Comparison of ENCODE assay signal across 9 cellular contexts in the genomic region with DNA sequence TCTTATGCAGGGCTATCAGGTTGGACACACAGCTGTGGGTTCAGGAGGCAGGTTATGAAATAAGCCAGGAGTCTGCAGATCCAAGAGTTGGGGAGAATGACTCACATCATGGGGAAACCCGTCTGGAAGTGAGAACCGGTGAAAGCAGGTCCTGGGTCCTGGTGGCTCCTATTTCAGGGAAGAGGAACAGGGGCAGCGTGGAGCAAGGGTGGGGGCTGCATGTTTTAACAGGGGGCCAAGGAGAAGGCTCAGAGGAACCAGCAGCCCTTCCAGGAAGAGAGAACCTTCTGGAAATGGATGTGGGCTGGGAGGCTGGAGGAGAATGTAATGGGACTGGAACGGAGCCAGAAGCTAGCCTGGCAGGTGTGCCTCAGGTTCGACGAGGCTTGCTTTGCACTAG. TPM values are rescaled to one million over a fixed set of nuclear protein-coding genes. Genes with fewer than 3 reads are reported as not detected.
DNase-seq lines count a peak whose midpoint lies in the region; TF ChIP-seq lines count a peak whose summit lies in the region.
"Had no signal": no experiment of that assay in that cellular context is flagged by ENCODE, and none has a peak within 500 bp of the region (broad histone marks: within the 10 kb centered on the region; RNA-seq: fewer than 3 reads in every experiment).

No MANE protein-coding gene starts in this region.

- H3K4me3 ChIP-seq in GM23248 (no peak overlapping the region), epithelial cell of proximal tubule (ENCODE audit: low read depth, low read length) (no peak overlapping the region), smooth muscle cell (no peak overlapping the region)

- H3F3A ChIP-seq in GM23248 (ENCODE audit: insufficient read depth), result no peaks in the 10 kb centered on the region
- H3F3A ChIP-seq in smooth muscle cell (ENCODE audit: low read depth), result no peaks in the 10 kb centered on the region

- H2AFZ ChIP-seq in GM23248 (no peak overlapping the region), smooth muscle cell (ENCODE audit: low read depth) (no peak overlapping the region)

- no peak overlapping the region for H3K27ac ChIP-seq in GM23248
- peak overlapping the region; percentile 30 for H3K27ac ChIP-seq in smooth muscle cell (ENCODE audit: low read depth)

- no peak overlapping the region for H3K9ac ChIP-seq in GM23248
- H3K9ac ChIP-seq in smooth muscle cell (ENCODE audit: low read depth), result no peak overlapping the region

- TF ChIP-seq CTCF in epithelial cell of proximal tubule (conservative IDR thresholded peaks at IDR 0.05; ENCODE audit: low read depth, low read length), result no peak
- TF ChIP-seq CTCF in smooth muscle cell (IDR thresholded peaks at IDR 0.05; ENCODE audit: borderline replicate concordance, insufficient read depth, poor library complexity, severe bottlenecking), result no peak

- H3K27me3 ChIP-seq in GM23248 (replicated peaks; ENCODE audit: insufficient read depth) (peaks cover 10% of the 10 kb centered on the region), smooth muscle cell (ENCODE audit: low read depth) (no peaks in the 10 kb centered on the region)

- no peak overlapping the region for H3K4me2 ChIP-seq in GM23248 (ENCODE audit: unreplicated experiment)
- no peak overlapping the region for H3K4me2 ChIP-seq in smooth muscle cell

- no peaks in the 10 kb centered on the region for H3K4me1 ChIP-seq in GM23248 (ENCODE audit: insufficient read depth)
- H3K4me1 ChIP-seq in smooth muscle cell (ENCODE audit: low read depth), result no peaks in the 10 kb centered on the region

- 33 to 36% methylated on average over 6 of the region's 6 CpGs for WGBS in GM23248 (ENCODE audit: low coverage in 1 of 2, low lambda C conversion rate in 2 of 2, missing lambda C conversion rate in 2 of 2), 2 experiments
- 58% methylated on average over 6 of the region's 6 CpGs for WGBS in smooth muscle cell (ENCODE audit: low lambda C conversion rate)

- no peaks in the 10 kb centered on the region for H3K36me3 ChIP-seq in GM23248 (ENCODE audit: low read depth)
- H3K36me3 ChIP-seq in smooth muscle cell (ENCODE audit: low read depth), result no peaks in the 10 kb centered on the region

- in situ Hi-C loops in GM23248 (cut with MboI), result loop anchor here (5.0 to 10.0 kb wide), 2 partner anchors 286 to 403 kb away; no protein-coding TSS in a partner anchor

- no peaks in the 10 kb centered on the region for H3K79me2 ChIP-seq in GM23248 (ENCODE audit: insufficient read depth)
- H3K79me2 ChIP-seq in smooth muscle cell (ENCODE audit: low read depth), result no peaks in the 10 kb centered on the region

- DNase-seq in GM23248 (peak; percentile 77), NCI-H345 treated with DMSO at 0.1 percent for 48 hours (lab: John Stamatoyannopoulos, UW; ENCODE audit: unreplicated experiment) (peak; percentile 8), epithelial cell of proximal tubule (ENCODE audit: low read depth) (peak; percentile 16), smooth muscle cell (lab: John Stamatoyannopoulos, UW; ENCODE audit: unreplicated experiment) (no peak), NCI-H187 (lab: John Stamatoyannopoulos, UW) (no peak), GM19240 (ENCODE audit: insufficient read length, low spot score) (no peak), inferior parietal cortex (ENCODE audit: extremely low spot score) (no peak)
- DNase-seq: T-helper 2 cell had no signal

- H4K20me1 ChIP-seq in GM23248 (ENCODE audit: insufficient read depth) (no peaks in the 10 kb centered on the region), smooth muscle cell (ENCODE audit: low read depth) (no peaks in the 10 kb centered on the region)

- H3K9me3 ChIP-seq in GM23248 (ENCODE audit: low read depth) (no peaks in the 10 kb centered on the region), smooth muscle cell (replicated peaks; ENCODE audit: low read depth) (no peaks in the 10 kb centered on the region)

- no peaks in the 10 kb centered on the region for H3K9me2 ChIP-seq in GM23248 (ENCODE audit: insufficient read depth)

RNA-seq across cellular contexts. Expression of gene KRT74, which starts 7.8 kb away (rescaled TPM):
- not detected in 2 replicates for total RNA-seq in GM23248 (2014; rRNA removed; shearing (Covaris generic))
- polyA plus RNA-seq in GM23248 (2016; fragmentation: Nextera tagmentation; extraction: Ambion mirVana) (not detected in 2 replicates), smooth muscle cell (not detected in 2 replicates)
- total RNA-seq in epithelial cell of proximal tubule (not detected in 2 replicates), smooth muscle cell (0.22 TPM in 1 of 2 replicates, not detected in the other)
- total RNA-seq: natural killer cell treated with Interleukin-12 subunit alpha and Interleukin-12 subunit beta and Interleukin-15 and Interleukin-18, amount 100 ng/mL, for 72 hours had no signal

RNA-seq across cellular contexts. Expression of gene KRT72, which starts 19.8 kb away (rescaled TPM):
- not detected in 2 replicates for total RNA-seq in GM23248 (2014; rRNA removed; shearing (Covaris generic))
- not detected in 2 replicates for polyA plus RNA-seq in GM23248 (2016; fragmentation: Nextera tagmentation; extraction: Ambion mirVana)
- not detected in 2 replicates for total RNA-seq in epithelial cell of proximal tubule
- total RNA-seq in smooth muscle cell, result not detected in 2 replicates
- not detected in 2 replicates for polyA plus RNA-seq in smooth muscle cell

RNA-seq across cellular contexts. Expression of gene KRT71, which starts 28.5 kb away (rescaled TPM):
- total RNA-seq in GM23248 (2014; rRNA removed; shearing (Covaris generic)), result not detected in 2 replicates
- polyA plus RNA-seq in GM23248 (2016; fragmentation: Nextera tagmentation; extraction: Ambion mirVana), result not detected in 2 replicates
- total RNA-seq in epithelial cell of proximal tubule, result not detected in 2 replicates
- not detected in 2 replicates for total RNA-seq in smooth muscle cell
- polyA plus RNA-seq in smooth muscle cell, result not detected in 2 replicates
- total RNA-seq: natural killer cell treated with Interleukin-12 subunit alpha and Interleukin-12 subunit beta and Interleukin-15 and Interleukin-18, amount 100 ng/mL, for 72 hours had no signal

RNA-seq across cellular contexts. Expression of gene KRT73, which starts 36.9 kb away (rescaled TPM):
- not detected in 2 replicates for total RNA-seq in GM23248 (2014; rRNA removed; shearing (Covaris generic))
- polyA plus RNA-seq in GM23248 (2016; fragmentation: Nextera tagmentation; extraction: Ambion mirVana), result not detected in 2 replicates
- total RNA-seq in epithelial cell of proximal tubule, result not detected in 2 replicates
- not detected in 2 replicates for total RNA-seq in smooth muscle cell
- not detected in 2 replicates for polyA plus RNA-seq in smooth muscle cell

Comparison
In these comparisons a context has a peak if more than half of its experiments do, and no peak if none do; other contexts are left out.
1. DNase-seq: peak in GM23248 (single experiment), NCI-H345 treated with DMSO at 0.1 percent for 48 hours (single experiment) and epithelial cell of proximal tubule (single experiment); none in smooth muscle cell (single experiment), NCI-H187 (0 of 2), GM19240 (single experiment) and inferior parietal cortex (single experiment).